ENCODE assay signal across 19 cellular contexts in the genomic region with DNA sequence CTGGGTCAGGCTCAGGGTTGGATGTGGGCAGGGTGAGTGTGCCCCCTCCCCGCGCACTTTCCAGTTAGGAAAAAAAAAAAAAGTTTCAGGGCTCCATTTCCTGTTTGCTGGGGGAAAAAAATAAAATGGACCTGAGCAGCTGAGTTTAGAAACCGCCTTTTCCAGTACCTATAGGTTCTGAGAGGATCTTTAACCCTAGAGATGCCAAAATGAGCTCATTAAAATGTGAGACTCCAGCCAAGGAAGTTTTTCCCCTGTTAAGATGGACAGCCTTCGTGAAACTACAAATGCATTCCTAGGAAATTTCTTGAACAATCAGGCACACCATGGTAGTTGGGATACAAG.
DNase-seq lines count a peak whose midpoint lies in the region; ATAC-seq and TF ChIP-seq lines count a peak whose summit lies in the region.
"Had no signal": no experiment of that assay in that cellular context is flagged by ENCODE, and none has a peak within 500 bp of the region (broad histone marks: within the 10 kb centered on the region; RNA-seq: fewer than 3 reads in every experiment).

No MANE protein-coding gene starts in this region.

- H2BK5ac ChIP-seq in trophoblast cell (ENCODE audit: low read depth, low read length, poor library complexity): no peak overlapping the region

- no peak overlapping the region for H2AFZ ChIP-seq in trophoblast cell (ENCODE audit: insufficient read depth, low read length, poor library complexity)

- H3K79me1 ChIP-seq in trophoblast cell (ENCODE audit: low read length): no peaks in the 10 kb centered on the region

- H3K4me1 ChIP-seq in iPS-15b (ENCODE audit: control insufficient read depth, insufficient read depth, low read length) (peaks cover 7% of the 10 kb centered on the region), trophoblast cell (ENCODE audit: control insufficient read depth in 1 of 2, insufficient read depth in 2 of 2, low read length in 2 of 2) (peaks cover 13 to 15% of the 10 kb centered on the region in 2 experiments)

- POLR2A ChIA-PET in WTC11 (lab: Charles Lee): no interaction called here

- H3K9me3 Mint-ChIP-seq in WTC11: no peaks in the 10 kb centered on the region
- no peaks in the 10 kb centered on the region for H3K9me3 Mint-ChIP-seq in osteocyte (ENCODE audit: unreplicated experiment)
- H3K9me3 Mint-ChIP-seq in T-helper 2 cell treated with Interferon-gamma antibody and Interleukin-4, amounts not matched to agents 5 μg/mL and 100 μg/mL, for 36 hours: no peaks in the 10 kb centered on the region
- peaks cover 0 to 2% (median 0%) of the 10 kb centered on the region in 6 donors for H3K9me3 Mint-ChIP-seq in immature natural killer cell
- H3K9me3 Mint-ChIP-seq: HFFc6 had no signal

- H4K12ac ChIP-seq in trophoblast cell (ENCODE audit: low read depth, low read length): no peak overlapping the region

- DNase-seq in H7: peak; percentile 49
- no peak for DNase-seq in WTC11 (ENCODE audit: low spot score)
- no peak for DNase-seq in osteocyte (ENCODE audit: extremely low spot score, unreplicated experiment)
- no peak for DNase-seq in trophoblast cell
- DNase-seq in T-helper 2 cell treated with Interferon-gamma antibody and Interleukin-4, amounts not matched to agents 5 μg/mL and 100 μg/mL, for 36 hours (ENCODE audit: low spot score): no peak
- DNase-seq in inferior parietal cortex (ENCODE audit: extremely low spot score): no peak
- no peak for DNase-seq in immature natural killer cell
- DNase-seq: DMS79, MM.1S, NCI-H1105, NCI-H187, NCI-H510A, Peyer's patch, Right ventricle myocardium superior had no signal

- H3K4me3 Mint-ChIP-seq in WTC11 (peak overlapping the region; percentile 82), osteocyte (ENCODE audit: unreplicated experiment) (peak overlapping the region; percentile 94), immature natural killer cell (no peak overlapping the region)
- no peak overlapping the region for H3K4me3 Mint-ChIP-seq in T-helper 2 cell treated with Interferon-gamma antibody and Interleukin-4, amounts not matched to agents 5 μg/mL and 100 μg/mL, for 36 hours

- H4K91ac ChIP-seq in trophoblast cell (ENCODE audit: low read depth, low read length): no peak overlapping the region

- no peak overlapping the region for H3K27ac ChIP-seq in trophoblast cell (ENCODE audit: low read depth, low read length)
- H3K27ac ChIP-seq: A549, HL-60, KMS-11 had no signal

- no peak for ATAC-seq in WTC11

- H3K27me3 ChIP-seq in H7 (ENCODE audit: control insufficient read depth, insufficient read depth, low read length) (peaks cover 35% of the 10 kb centered on the region), iPS-15b (ENCODE audit: control insufficient read depth, insufficient read depth, low read length) (peaks cover 40% of the 10 kb centered on the region), trophoblast cell (ENCODE audit: insufficient read depth, low read length) (peaks cover 33% of the 10 kb centered on the region)

- no peak overlapping the region for H3K14ac ChIP-seq in trophoblast cell (ENCODE audit: low read length)

- H3K4me2 ChIP-seq in trophoblast cell (ENCODE audit: low read length): no peak overlapping the region
- H3K4me2 ChIP-seq: KMS-11 had no signal

- no peaks in the 10 kb centered on the region for H3K36me3 ChIP-seq in H7 (replicated peaks; ENCODE audit: control insufficient read depth, insufficient read depth, low read length)
- H3K36me3 ChIP-seq in iPS-15b (ENCODE audit: control insufficient read depth, insufficient read depth, low read length): no peaks in the 10 kb centered on the region
- H3K36me3 ChIP-seq in trophoblast cell (ENCODE audit: control insufficient read depth in 1 of 2, insufficient read depth in 2 of 2, low read length in 2 of 2): no peaks in the 10 kb centered on the region
- H3K36me3 ChIP-seq: Peyer's patch had no signal

- H4K8ac ChIP-seq in trophoblast cell (ENCODE audit: low read depth, low read length): no peak overlapping the region

- no CpG with 5 or more reads among the region's 4 CpGs for WGBS in trophoblast cell (ENCODE audit: extremely low coverage, insufficient coverage, insufficient read length)

- no peak overlapping the region for H3K18ac ChIP-seq in trophoblast cell (ENCODE audit: low read length)

- H3K27me3 Mint-ChIP-seq in WTC11 (ENCODE audit: low read depth): peaks cover 30% of the 10 kb centered on the region
- H3K27me3 Mint-ChIP-seq in osteocyte (ENCODE audit: unreplicated experiment): peaks cover 18% of the 10 kb centered on the region
- H3K27me3 Mint-ChIP-seq in T-helper 2 cell treated with Interferon-gamma antibody and Interleukin-4, amounts not matched to agents 5 μg/mL and 100 μg/mL, for 36 hours (ENCODE audit: low read depth): peaks cover 61% of the 10 kb centered on the region
- peaks cover 9 to 33% (median 9%) of the 10 kb centered on the region in 3 donors for H3K27me3 Mint-ChIP-seq in immature natural killer cell (ENCODE audit: low read depth in 3 of 3)

- H3K4ac ChIP-seq in trophoblast cell (ENCODE audit: low read depth, low read length): no peak overlapping the region

- H3K4me1 Mint-ChIP-seq in WTC11 (peaks cover 47% of the 10 kb centered on the region), osteocyte (ENCODE audit: unreplicated experiment) (peaks cover 28% of the 10 kb centered on the region), immature natural killer cell (peaks cover 9 to 12% of the 10 kb centered on the region in 2 donors)
- H3K4me1 Mint-ChIP-seq in T-helper 2 cell treated with Interferon-gamma antibody and Interleukin-4, amounts not matched to agents 5 μg/mL and 100 μg/mL, for 36 hours (ENCODE audit: low read depth): peaks cover 5% of the 10 kb centered on the region

- no peak overlapping the region for H2BK120ac ChIP-seq in trophoblast cell (ENCODE audit: insufficient read depth, low read length, poor library complexity)

- H3K4me3 ChIP-seq in H7 (ENCODE audit: insufficient read depth, low read depth, low read length) (no peak overlapping the region), iPS-15b (ENCODE audit: low read depth, low read length) (peak overlapping the region; percentile 55), trophoblast cell (ENCODE audit: low read depth, low read length) (no peak overlapping the region)

- H3K27ac Mint-ChIP-seq in WTC11 (no peak overlapping the region), osteocyte (ENCODE audit: unreplicated experiment) (peak overlapping the region; percentile 95), immature natural killer cell (no peak overlapping the region)
- no peak overlapping the region for H3K27ac Mint-ChIP-seq in T-helper 2 cell treated with Interferon-gamma antibody and Interleukin-4, amounts not matched to agents 5 μg/mL and 100 μg/mL, for 36 hours
- H3K27ac Mint-ChIP-seq: HFFc6 had no signal

- H3K9me3 ChIP-seq in iPS-15b (ENCODE audit: control insufficient read depth, insufficient read depth, low read length): no peaks in the 10 kb centered on the region
- H3K9me3 ChIP-seq in trophoblast cell (ENCODE audit: insufficient read depth, low read depth, low read length): peaks cover 10% of the 10 kb centered on the region
- H3K9me3 ChIP-seq: A549, Peyer's patch had no signal

- no peaks in the 10 kb centered on the region for H3K79me2 ChIP-seq in trophoblast cell (ENCODE audit: control insufficient read depth, insufficient read depth, low read length, poor library complexity)

- CTCF ChIA-PET in WTC11 (lab: Charles Lee): interaction anchor here (0.8 to 1.2 kb wide), 6 partner anchors 34 to 492 kb away, joined by 3 to 6 read pairs (median 3); no protein-coding TSS in a partner anchor

- no peak overlapping the region for H2AK5ac ChIP-seq in trophoblast cell (ENCODE audit: low read length)

- no peak for TF ChIP-seq CTCF in WTC11 (IDR thresholded peaks at IDR 0.05)
- no peak for TF ChIP-seq CTCF in osteocyte (IDR thresholded peaks at IDR 0.05)

- H2BK12ac ChIP-seq in trophoblast cell (ENCODE audit: low read length): no peak overlapping the region

- no peak overlapping the region for H3K9ac ChIP-seq in iPS-15b (ENCODE audit: low read depth, low read length)
- no peak overlapping the region for H3K9ac ChIP-seq in trophoblast cell (ENCODE audit: low read length)
- H3K9ac ChIP-seq: KMS-11 had no signal

- H3K36me3 Mint-ChIP-seq in WTC11: no peaks in the 10 kb centered on the region
- H3K36me3 Mint-ChIP-seq in osteocyte (ENCODE audit: unreplicated experiment): no peaks in the 10 kb centered on the region
- no peaks in the 10 kb centered on the region for H3K36me3 Mint-ChIP-seq in T-helper 2 cell treated with Interferon-gamma antibody and Interleukin-4, amounts not matched to agents 5 μg/mL and 100 μg/mL, for 36 hours (ENCODE audit: low read depth)
- no peaks in the 10 kb centered on the region for H3K36me3 Mint-ChIP-seq in immature natural killer cell

- H3K23ac ChIP-seq in trophoblast cell (ENCODE audit: low read length): no peak overlapping the region

TF ChIP-seq in WTC11, 78 proteins besides CTCF, POLR2A, EP300 and RAD21:
- TF ChIP-seq ESRRA (CRISPR knock-in tag; IDR thresholded peaks at IDR 0.05; ENCODE audit: borderline replicate concordance): no peak
- TF ChIP-seq ELF4 (CRISPR knock-in tag; IDR thresholded peaks at IDR 0.05; ENCODE audit: low read depth): no peak

Comparison
In these comparisons a context has a peak if more than half of its experiments do, and no peak if none do; other contexts are left out.
1. H3K4me3 Mint-ChIP-seq: peak in WTC11 (single experiment) and osteocyte (single experiment); none in T-helper 2 cell treated with Interferon-gamma antibody and Interleukin-4, amounts not matched to agents 5 μg/mL and 100 μg/mL, for 36 hours (single experiment) and immature natural killer cell (0 of 5).